1 cellular context compared by ENCODE assay signal in the genomic region with DNA sequence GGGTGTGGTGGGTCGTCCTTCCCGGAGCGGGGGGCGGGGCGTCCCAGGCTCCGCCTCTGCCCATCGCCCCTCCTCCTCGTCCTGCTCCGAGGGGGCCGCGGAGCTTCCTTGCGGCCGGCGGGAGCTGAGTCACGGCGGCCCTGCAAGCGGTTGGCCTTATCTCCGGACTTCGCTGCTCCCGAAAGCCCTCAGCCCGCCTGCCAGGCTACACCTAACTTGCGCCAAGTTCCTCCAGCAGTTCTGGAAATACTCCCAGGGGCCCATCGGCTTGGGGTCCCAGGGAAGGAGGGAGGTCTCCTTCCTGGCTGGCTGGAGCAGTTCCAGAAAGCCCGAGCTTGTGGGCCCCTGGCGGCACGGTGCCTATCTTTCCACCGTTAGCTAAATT.
A peak's percentile ranks its signal among the peaks of the same experiment; 100 is the strongest.
TF ChIP-seq lines count a peak whose summit lies in the region.

No MANE protein-coding gene starts in this region.

TF ChIP-seq in HepG2, 621 proteins besides CTCF, POLR2A, EP300 and RAD21 (continued from another document and continues in another):
- TF ChIP-seq, protein P1, sequence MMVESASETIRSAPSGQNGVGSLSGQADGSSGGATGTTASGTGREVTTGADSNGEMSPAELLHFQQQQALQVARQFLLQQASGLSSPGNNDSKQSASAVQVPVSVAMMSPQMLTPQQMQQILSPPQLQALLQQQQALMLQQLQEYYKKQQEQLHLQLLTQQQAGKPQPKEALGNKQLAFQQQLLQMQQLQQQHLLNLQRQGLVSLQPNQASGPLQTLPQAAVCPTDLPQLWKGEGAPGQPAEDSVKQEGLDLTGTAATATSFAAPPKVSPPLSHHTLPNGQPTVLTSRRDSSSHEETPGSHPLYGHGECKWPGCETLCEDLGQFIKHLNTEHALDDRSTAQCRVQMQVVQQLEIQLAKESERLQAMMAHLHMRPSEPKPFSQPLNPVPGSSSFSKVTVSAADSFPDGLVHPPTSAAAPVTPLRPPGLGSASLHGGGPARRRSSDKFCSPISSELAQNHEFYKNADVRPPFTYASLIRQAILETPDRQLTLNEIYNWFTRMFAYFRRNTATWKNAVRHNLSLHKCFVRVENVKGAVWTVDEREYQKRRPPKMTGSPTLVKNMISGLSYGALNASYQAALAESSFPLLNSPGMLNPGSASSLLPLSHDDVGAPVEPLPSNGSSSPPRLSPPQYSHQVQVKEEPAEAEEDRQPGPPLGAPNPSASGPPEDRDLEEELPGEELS (CRISPR knock-in tag; IDR thresholded peaks at IDR 0.05), result no peak
- TF ChIP-seq ZKSCAN8 (CRISPR knock-in tag; IDR thresholded peaks at IDR 0.05; ENCODE audit: borderline replicate concordance) (no peak), ZFP37 (CRISPR knock-in tag; IDR thresholded peaks at IDR 0.05; ENCODE audit: borderline replicate concordance) (peak; percentile 60; the same call in 1 of the 2 replicates), HCFC1 (IDR thresholded peaks at IDR 0.05; ENCODE audit: low read depth, low read length) (no peak), MAF1 (CRISPR knock-in tag; IDR thresholded peaks at IDR 0.05; ENCODE audit: borderline replicate concordance) (peak; percentile 45; the same call in 1 of the 2 replicates), ATF7-NPFF (CRISPR knock-in tag; IDR thresholded peaks at IDR 0.05; ENCODE audit: low read depth) (0 out of 2 replicates have a peak, but pooled peaks have one; percentile 15), ZNF343 (CRISPR knock-in tag; IDR thresholded peaks at IDR 0.05) (peak; percentile 83; the same call in 1 of the 2 replicates), ZSCAN25 (CRISPR knock-in tag; IDR thresholded peaks at IDR 0.05) (no peak), SPEN (CRISPR knock-in tag; IDR thresholded peaks at IDR 0.05; ENCODE audit: low read depth) (peak; percentile 6; the same call in 1 of the 2 replicates), ZNF550 (CRISPR knock-in tag; IDR thresholded peaks at IDR 0.05; ENCODE audit: borderline replicate concordance) (no peak), MBNL3 (CRISPR knock-in tag; conservative IDR thresholded peaks at IDR 0.05) (no peak), ZMAT3 (CRISPR knock-in tag; conservative IDR thresholded peaks at IDR 0.05) (0 out of 2 replicates have a peak, but pooled peaks have one; percentile 44), MATR3 (CRISPR knock-in tag; IDR thresholded peaks at IDR 0.05) (no peak), ZFP90 (CRISPR knock-in tag; IDR thresholded peaks at IDR 0.05; ENCODE audit: borderline replicate concordance) (peak; percentile 45; the same call in 1 of the 2 replicates), ZNF496 (CRISPR knock-in tag; IDR thresholded peaks at IDR 0.05; ENCODE audit: insufficient replicate concordance) (no peak), ZNF782 (CRISPR knock-in tag; IDR thresholded peaks at IDR 0.05; ENCODE audit: borderline replicate concordance) (0 out of 2 replicates have a peak, but pooled peaks have one; percentile 6), NKX3-1 (CRISPR knock-in tag; IDR thresholded peaks at IDR 0.05) (peak; percentile 75), REPIN1 (CRISPR knock-in tag; IDR thresholded peaks at IDR 0.05; ENCODE audit: borderline replicate concordance, low read depth) (no peak), KDM1A (CRISPR knock-in tag; IDR thresholded peaks at IDR 0.05) (no peak), ZNF260 (CRISPR knock-in tag; IDR thresholded peaks at IDR 0.05; ENCODE audit: borderline replicate concordance, low read depth) (no peak), JARID2 (CRISPR knock-in tag; IDR thresholded peaks at IDR 0.05; ENCODE audit: insufficient replicate concordance) (no peak), NFIB (CRISPR knock-in tag; IDR thresholded peaks at IDR 0.05; ENCODE audit: borderline replicate concordance) (no peak), SAP130 (CRISPR knock-in tag; IDR thresholded peaks at IDR 0.05; ENCODE audit: low read depth) (peak; percentile 73), ZMYM3 (CRISPR knock-in tag; IDR thresholded peaks at IDR 0.05) (no peak), BRD4 (CRISPR knock-in tag; IDR thresholded peaks at IDR 0.05) (no peak), PAWR (CRISPR knock-in tag; IDR thresholded peaks at IDR 0.05; ENCODE audit: borderline replicate concordance) (no peak), PHF8 (CRISPR knock-in tag; IDR thresholded peaks at IDR 0.05) (peak; percentile 81), RFX1 (IDR thresholded peaks at IDR 0.05) (no peak)
- TF ChIP-seq, protein P2, sequence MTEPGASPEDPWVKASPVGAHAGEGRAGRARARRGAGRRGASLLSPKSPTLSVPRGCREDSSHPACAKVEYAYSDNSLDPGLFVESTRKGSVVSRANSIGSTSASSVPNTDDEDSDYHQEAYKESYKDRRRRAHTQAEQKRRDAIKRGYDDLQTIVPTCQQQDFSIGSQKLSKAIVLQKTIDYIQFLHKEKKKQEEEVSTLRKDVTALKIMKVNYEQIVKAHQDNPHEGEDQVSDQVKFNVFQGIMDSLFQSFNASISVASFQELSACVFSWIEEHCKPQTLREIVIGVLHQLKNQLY (CRISPR knock-in tag; IDR thresholded peaks at IDR 0.05), result no peak; the same call in 1 of the 2 replicates
- TF ChIP-seq, protein P3, sequence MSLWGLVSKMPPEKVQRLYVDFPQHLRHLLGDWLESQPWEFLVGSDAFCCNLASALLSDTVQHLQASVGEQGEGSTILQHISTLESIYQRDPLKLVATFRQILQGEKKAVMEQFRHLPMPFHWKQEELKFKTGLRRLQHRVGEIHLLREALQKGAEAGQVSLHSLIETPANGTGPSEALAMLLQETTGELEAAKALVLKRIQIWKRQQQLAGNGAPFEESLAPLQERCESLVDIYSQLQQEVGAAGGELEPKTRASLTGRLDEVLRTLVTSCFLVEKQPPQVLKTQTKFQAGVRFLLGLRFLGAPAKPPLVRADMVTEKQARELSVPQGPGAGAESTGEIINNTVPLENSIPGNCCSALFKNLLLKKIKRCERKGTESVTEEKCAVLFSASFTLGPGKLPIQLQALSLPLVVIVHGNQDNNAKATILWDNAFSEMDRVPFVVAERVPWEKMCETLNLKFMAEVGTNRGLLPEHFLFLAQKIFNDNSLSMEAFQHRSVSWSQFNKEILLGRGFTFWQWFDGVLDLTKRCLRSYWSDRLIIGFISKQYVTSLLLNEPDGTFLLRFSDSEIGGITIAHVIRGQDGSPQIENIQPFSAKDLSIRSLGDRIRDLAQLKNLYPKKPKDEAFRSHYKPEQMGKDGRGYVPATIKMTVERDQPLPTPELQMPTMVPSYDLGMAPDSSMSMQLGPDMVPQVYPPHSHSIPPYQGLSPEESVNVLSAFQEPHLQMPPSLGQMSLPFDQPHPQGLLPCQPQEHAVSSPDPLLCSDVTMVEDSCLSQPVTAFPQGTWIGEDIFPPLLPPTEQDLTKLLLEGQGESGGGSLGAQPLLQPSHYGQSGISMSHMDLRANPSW (CRISPR knock-in tag; IDR thresholded peaks at IDR 0.05; ENCODE audit: borderline replicate concordance), result no peak
- TF ChIP-seq, protein P4, sequence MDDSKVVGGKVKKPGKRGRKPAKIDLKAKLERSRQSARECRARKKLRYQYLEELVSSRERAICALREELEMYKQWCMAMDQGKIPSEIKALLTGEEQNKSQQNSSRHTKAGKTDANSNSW (CRISPR knock-in tag; IDR thresholded peaks at IDR 0.05; ENCODE audit: borderline replicate concordance), result 0 out of 2 replicates have a peak, but pooled peaks have one; percentile 39
- TF ChIP-seq, protein P5, sequence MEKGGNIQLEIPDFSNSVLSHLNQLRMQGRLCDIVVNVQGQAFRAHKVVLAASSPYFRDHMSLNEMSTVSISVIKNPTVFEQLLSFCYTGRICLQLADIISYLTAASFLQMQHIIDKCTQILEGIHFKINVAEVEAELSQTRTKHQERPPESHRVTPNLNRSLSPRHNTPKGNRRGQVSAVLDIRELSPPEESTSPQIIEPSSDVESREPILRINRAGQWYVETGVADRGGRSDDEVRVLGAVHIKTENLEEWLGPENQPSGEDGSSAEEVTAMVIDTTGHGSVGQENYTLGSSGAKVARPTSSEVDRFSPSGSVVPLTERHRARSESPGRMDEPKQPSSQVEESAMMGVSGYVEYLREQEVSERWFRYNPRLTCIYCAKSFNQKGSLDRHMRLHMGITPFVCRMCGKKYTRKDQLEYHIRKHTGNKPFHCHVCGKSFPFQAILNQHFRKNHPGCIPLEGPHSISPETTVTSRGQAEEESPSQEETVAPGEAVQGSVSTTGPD (CRISPR knock-in tag; IDR thresholded peaks at IDR 0.05), result no peak
- TF ChIP-seq, protein P6, sequence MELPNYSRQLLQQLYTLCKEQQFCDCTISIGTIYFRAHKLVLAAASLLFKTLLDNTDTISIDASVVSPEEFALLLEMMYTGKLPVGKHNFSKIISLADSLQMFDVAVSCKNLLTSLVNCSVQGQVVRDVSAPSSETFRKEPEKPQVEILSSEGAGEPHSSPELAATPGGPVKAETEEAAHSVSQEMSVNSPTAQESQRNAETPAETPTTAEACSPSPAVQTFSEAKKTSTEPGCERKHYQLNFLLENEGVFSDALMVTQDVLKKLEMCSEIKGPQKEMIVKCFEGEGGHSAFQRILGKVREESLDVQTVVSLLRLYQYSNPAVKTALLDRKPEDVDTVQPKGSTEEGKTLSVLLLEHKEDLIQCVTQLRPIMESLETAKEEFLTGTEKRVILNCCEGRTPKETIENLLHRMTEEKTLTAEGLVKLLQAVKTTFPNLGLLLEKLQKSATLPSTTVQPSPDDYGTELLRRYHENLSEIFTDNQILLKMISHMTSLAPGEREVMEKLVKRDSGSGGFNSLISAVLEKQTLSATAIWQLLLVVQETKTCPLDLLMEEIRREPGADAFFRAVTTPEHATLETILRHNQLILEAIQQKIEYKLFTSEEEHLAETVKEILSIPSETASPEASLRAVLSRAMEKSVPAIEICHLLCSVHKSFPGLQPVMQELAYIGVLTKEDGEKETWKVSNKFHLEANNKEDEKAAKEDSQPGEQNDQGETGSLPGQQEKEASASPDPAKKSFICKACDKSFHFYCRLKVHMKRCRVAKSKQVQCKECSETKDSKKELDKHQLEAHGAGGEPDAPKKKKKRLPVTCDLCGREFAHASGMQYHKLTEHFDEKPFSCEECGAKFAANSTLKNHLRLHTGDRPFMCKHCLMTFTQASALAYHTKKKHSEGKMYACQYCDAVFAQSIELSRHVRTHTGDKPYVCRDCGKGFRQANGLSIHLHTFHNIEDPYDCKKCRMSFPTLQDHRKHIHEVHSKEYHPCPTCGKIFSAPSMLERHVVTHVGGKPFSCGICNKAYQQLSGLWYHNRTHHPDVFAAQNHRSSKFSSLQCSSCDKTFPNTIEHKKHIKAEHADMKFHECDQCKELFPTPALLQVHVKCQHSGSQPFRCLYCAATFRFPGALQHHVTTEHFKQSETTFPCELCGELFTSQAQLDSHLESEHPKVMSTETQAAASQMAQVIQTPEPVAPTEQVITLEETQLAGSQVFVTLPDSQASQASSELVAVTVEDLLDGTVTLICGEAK (IDR thresholded peaks at IDR 0.05), result no peak
- TF ChIP-seq, protein P6 (CRISPR knock-in tag; IDR thresholded peaks at IDR 0.05), result peak; percentile 56; the same call in 1 of the 2 replicates
- TF ChIP-seq, protein P7, sequence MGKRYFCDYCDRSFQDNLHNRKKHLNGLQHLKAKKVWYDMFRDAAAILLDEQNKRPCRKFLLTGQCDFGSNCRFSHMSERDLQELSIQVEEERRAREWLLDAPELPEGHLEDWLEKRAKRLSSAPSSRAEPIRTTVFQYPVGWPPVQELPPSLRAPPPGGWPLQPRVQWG (CRISPR knock-in tag; IDR thresholded peaks at IDR 0.05; ENCODE audit: borderline replicate concordance, low read depth), result no peak
- TF ChIP-seq, protein P8, sequence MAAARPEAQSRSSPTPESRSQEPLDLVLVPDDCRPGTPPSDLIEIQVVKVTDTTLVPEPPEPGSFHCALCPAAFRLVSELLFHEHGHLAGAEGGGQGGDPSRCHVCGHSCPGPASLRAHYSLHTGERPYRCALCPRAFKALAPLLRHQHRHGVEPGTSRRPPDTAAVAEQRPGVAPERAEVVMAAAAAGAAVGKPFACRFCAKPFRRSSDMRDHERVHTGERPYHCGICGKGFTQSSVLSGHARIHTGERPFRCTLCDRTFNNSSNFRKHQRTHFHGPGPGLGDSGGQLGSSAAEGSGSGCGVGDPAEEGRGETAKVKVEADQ (CRISPR knock-in tag; IDR thresholded peaks at IDR 0.05; ENCODE audit: borderline replicate concordance), result no peak; the same call in 1 of the 2 replicates
- TF ChIP-seq, protein P9, sequence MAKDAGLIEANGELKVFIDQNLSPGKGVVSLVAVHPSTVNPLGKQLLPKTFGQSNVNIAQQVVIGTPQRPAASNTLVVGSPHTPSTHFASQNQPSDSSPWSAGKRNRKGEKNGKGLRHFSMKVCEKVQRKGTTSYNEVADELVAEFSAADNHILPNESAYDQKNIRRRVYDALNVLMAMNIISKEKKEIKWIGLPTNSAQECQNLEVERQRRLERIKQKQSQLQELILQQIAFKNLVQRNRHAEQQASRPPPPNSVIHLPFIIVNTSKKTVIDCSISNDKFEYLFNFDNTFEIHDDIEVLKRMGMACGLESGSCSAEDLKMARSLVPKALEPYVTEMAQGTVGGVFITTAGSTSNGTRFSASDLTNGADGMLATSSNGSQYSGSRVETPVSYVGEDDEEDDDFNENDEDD (CRISPR knock-in tag; IDR thresholded peaks at IDR 0.05; ENCODE audit: borderline replicate concordance), result peak; percentile 25; the same call in 1 of the 2 replicates
- TF ChIP-seq, protein P10, sequence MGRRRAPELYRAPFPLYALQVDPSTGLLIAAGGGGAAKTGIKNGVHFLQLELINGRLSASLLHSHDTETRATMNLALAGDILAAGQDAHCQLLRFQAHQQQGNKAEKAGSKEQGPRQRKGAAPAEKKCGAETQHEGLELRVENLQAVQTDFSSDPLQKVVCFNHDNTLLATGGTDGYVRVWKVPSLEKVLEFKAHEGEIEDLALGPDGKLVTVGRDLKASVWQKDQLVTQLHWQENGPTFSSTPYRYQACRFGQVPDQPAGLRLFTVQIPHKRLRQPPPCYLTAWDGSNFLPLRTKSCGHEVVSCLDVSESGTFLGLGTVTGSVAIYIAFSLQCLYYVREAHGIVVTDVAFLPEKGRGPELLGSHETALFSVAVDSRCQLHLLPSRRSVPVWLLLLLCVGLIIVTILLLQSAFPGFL (CRISPR knock-in tag; IDR thresholded peaks at IDR 0.05), result 0 out of 2 replicates have a peak, but pooled peaks have one; percentile 75
